Comparison of ENCODE assay signal across 27 cellular contexts in the genomic region with DNA sequence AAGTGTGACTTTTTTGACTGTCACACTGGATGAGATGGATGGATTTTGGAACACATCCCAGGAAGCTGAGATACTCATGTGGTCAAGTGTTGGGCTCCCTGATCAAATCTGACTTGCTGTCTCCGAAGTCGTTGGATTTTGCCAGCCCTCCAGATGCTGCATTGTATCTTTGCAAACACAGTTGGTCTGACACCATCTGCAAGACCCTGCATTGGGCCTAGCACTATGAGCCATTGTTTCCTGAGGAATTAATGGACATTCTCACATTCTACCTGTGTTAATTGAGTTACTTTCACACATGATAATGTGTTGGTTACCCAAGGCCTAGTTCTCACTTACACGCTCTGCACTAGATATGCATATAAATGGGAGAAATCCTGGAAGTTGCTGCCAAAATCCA.
"Had no signal": no experiment of that assay in that cellular context is flagged by ENCODE, and none has a peak within 500 bp of the region (broad histone marks: within the 10 kb centered on the region; RNA-seq: fewer than 3 reads in every experiment).

No MANE protein-coding gene starts in this region.

- DNase-seq: activated CD4-positive, alpha-beta memory T cell treated with anti-CD3 and anti-CD28 coated beads, Interleukin-2, amount 10 ng/mL, durations not matched to agents 7 days and 5 days; activated CD4-positive, alpha-beta T cell treated with anti-CD3 and anti-CD28 coated beads for 1 hour; activated CD4-positive, alpha-beta T cell treated with anti-CD3 and anti-CD28 coated beads, Interleukin-2, amount 10 ng/mL, durations not matched to agents 7 days and 5 days; activated CD8-positive, alpha-beta memory T cell treated with anti-CD3 and anti-CD28 coated beads, Interleukin-2, amount 50 U/mL, for 48 hours; activated gamma-delta T cell; activated naive CD4-positive, alpha-beta T cell treated with anti-CD3 and anti-CD28 coated beads, Interleukin-2, amount 10 ng/mL, durations not matched to agents 7 days and 5 days; activated T-cell treated with anti-CD3 and anti-CD28 coated beads, Interleukin-2, amount 50 U/mL, for 24 hours; amniotic stem cell; brain microvascular endothelial cell; dorsolateral prefrontal cortex; effector memory CD4-positive, alpha-beta T cell; erythroblast; gastrocnemius medialis; glutamatergic neuron; islet precursor cell; left ventricle myocardium inferior; mucosa of descending colon; posterior cingulate gyrus; right cardiac atrium; stimulated activated CD4-positive, alpha-beta T cell treated with anti-CD3 and anti-CD28 coated beads, Interleukin-15, amount 100 ng/mL, for 24 hours; stimulated activated CD4-positive, alpha-beta T cell treated with anti-CD3 and anti-CD28 coated beads, Interleukin-2, amount 100 ng/mL, for 24 hours; stimulated activated naive CD4-positive, alpha-beta T cell; testis; transverse colon had no signal

- ATAC-seq: gastrocnemius medialis, mucosa of descending colon, right cardiac atrium, WTC11 had no signal

- FAIRE-seq: astrocyte, urothelium cell line had no signal
